In the genomic region with DNA sequence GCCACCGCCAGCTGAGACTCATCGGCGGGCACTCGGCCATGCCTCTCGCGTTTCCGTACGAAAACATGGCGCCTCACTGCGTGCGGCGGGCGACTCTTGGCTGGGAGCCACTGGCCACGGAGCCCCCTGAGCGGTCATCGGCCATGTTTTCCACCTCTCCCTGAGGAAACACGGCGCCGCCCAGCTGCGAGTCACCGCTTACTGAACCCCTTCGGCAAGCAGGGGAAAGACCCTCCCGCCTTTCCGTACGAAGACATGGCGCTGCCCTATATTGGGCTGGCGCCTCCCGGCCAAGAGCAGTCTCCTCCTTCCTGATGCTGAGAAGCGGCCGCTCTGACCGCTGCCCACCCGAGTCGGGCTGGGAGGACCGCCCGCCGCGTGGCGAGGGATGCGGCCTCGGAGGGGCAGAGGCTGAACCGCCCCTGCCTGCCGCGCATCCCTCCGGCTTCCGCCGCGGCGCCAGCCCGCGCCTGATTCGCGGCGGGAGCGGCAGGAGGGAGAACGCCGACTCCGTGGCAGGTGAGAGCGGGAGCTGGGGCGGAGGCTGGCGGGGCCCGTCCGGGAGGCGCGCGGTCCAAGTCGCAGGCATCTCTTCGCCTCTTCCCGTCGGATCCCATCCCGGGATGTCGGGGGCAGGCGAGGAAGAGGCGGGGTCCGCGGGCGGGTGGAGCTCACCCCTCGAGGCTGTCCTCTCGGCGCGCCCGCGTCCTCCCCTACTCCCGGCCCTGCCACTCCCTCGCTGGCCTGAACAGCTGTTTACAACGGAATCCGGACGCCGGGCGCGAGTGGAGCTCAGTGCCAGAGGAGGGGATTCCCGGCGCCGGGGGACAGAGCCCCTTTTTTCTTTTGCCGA, we compare ENCODE assay signal across 8 cellular contexts. TPM values are rescaled to one million over a fixed set of nuclear protein-coding genes. Genes with fewer than 3 reads are reported as not detected.
DNase-seq lines count a peak whose midpoint lies in the region; ATAC-seq and TF ChIP-seq lines count a peak whose summit lies in the region.

A gene with protein sequence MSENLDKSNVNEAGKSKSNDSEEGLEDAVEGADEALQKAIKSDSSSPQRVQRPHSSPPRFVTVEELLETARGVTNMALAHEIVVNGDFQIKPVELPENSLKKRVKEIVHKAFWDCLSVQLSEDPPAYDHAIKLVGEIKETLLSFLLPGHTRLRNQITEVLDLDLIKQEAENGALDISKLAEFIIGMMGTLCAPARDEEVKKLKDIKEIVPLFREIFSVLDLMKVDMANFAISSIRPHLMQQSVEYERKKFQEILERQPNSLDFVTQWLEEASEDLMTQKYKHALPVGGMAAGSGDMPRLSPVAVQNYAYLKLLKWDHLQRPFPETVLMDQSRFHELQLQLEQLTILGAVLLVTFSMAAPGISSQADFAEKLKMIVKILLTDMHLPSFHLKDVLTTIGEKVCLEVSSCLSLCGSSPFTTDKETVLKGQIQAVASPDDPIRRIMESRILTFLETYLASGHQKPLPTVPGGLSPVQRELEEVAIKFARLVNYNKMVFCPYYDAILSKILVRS (plus strand): TSS at position 299 of the 853 bp plus-strand sequence. CDS start 4,202 bp downstream, outside the sequence.

- H3K27me3 ChIP-seq in GM23338 (ENCODE audit: insufficient read depth) (no peaks in the 10 kb centered on the region), Karpas-422 (ENCODE audit: low read length) (no peaks in the 10 kb centered on the region)

- peak within 1 kb of the TSS; percentile 96 for H3K9ac ChIP-seq in Karpas-422 (ENCODE audit: low read length)

- peak; percentile 88 for ATAC-seq in GM23338
- ATAC-seq in natural killer cell treated with Interleukin-12 subunit alpha and Interleukin-12 subunit beta and Interleukin-15 and Interleukin-18, amount 100 ng/mL, for 72 hours: peak; percentile 92

- H3K79me2 ChIP-seq in GM23338 (replicated peaks; ENCODE audit: insufficient read depth): no peaks in the 10 kb centered on the region; the same call in none of the 2 replicates
- peaks cover 24% of the 10 kb centered on the region for H3K79me2 ChIP-seq in Karpas-422 (ENCODE audit: low read length)

- H3K4me3 ChIP-seq in GM23338 (peak within 1 kb of the TSS; percentile 82), Karpas-422 (ENCODE audit: low read length) (peak within 1 kb of the TSS; percentile 90), fibroblast of the aortic adventitia (ENCODE audit: low read depth, low read length) (peak within 1 kb of the TSS; percentile 94)

- H4K20me1 ChIP-seq in GM23338 (replicated peaks; ENCODE audit: insufficient read depth) (no peaks in the 10 kb centered on the region), Karpas-422 (ENCODE audit: insufficient read depth, low read depth, low read length) (no peaks in the 10 kb centered on the region)

- peak within 1 kb of the TSS; percentile 97 for H3K27ac Mint-ChIP-seq in GM23338
- peak within 1 kb of the TSS; percentile 94 to 97 for H3K27ac Mint-ChIP-seq in natural killer cell treated with Interleukin-12 subunit alpha and Interleukin-12 subunit beta and Interleukin-15 and Interleukin-18, amount 100 ng/mL, for 72 hours
- peak within 1 kb of the TSS; percentile 95 for H3K27ac Mint-ChIP-seq in stimulated activated naive CD8-positive, alpha-beta T cell treated with anti-CD3 and anti-CD28 coated beads, Interleukin-15, Interleukin-2, amounts not matched to agents 100 ng/mL and 50 ng/mL, for 24 hours

- peaks cover 12% of the 10 kb centered on the region for H3K4me1 Mint-ChIP-seq in GM23338
- peaks cover 16 to 17% of the 10 kb centered on the region in 2 donors for H3K4me1 Mint-ChIP-seq in natural killer cell treated with Interleukin-12 subunit alpha and Interleukin-12 subunit beta and Interleukin-15 and Interleukin-18, amount 100 ng/mL, for 72 hours (ENCODE audit: low read depth in 2 of 2)
- H3K4me1 Mint-ChIP-seq in stimulated activated naive CD8-positive, alpha-beta T cell treated with anti-CD3 and anti-CD28 coated beads, Interleukin-15, Interleukin-2, amounts not matched to agents 100 ng/mL and 50 ng/mL, for 24 hours (ENCODE audit: low read depth): peaks cover 50% of the 10 kb centered on the region

- peaks cover 9% of the 10 kb centered on the region for H3K27me3 Mint-ChIP-seq in GM23338 (ENCODE audit: insufficient read depth, low read depth, poor library complexity)
- peaks cover 5 to 10% of the 10 kb centered on the region in 2 donors for H3K27me3 Mint-ChIP-seq in natural killer cell treated with Interleukin-12 subunit alpha and Interleukin-12 subunit beta and Interleukin-15 and Interleukin-18, amount 100 ng/mL, for 72 hours
- H3K27me3 Mint-ChIP-seq in stimulated activated naive CD8-positive, alpha-beta T cell treated with anti-CD3 and anti-CD28 coated beads, Interleukin-15, Interleukin-2, amounts not matched to agents 100 ng/mL and 50 ng/mL, for 24 hours: peaks cover 5% of the 10 kb centered on the region

- POLR2A ChIA-PET in RWPE1 (lab: Yijun Ruan, JAX; ENCODE audit: low non-redundant PET): no interaction called here

- H3K36me3 ChIP-seq in GM23338 (ENCODE audit: insufficient read depth) (peaks cover 2% of the 10 kb centered on the region; the same call in 1 of the 2 replicates), Karpas-422 (ENCODE audit: insufficient read depth, low read length) (peaks cover 13% of the 10 kb centered on the region)

- H3K27ac ChIP-seq in GM23338 (ENCODE audit: low read depth): peak within 1 kb of the TSS; percentile 95
- peak within 1 kb of the TSS; percentile 97 for H3K27ac ChIP-seq in Karpas-422 (ENCODE audit: low read length)
- peak within 1 kb of the TSS; percentile 99 for H3K27ac ChIP-seq in RWPE1

- TF ChIP-seq CTCF in GM23338 (conservative IDR thresholded peaks at IDR 0.05; ENCODE audit: low read depth in 2 of 2) (peak in 1 of 2 experiments; percentile 23; a peak in 2 of 4 replicates), RWPE1 (conservative IDR thresholded peaks at IDR 0.05; ENCODE audit: low read depth) (no peak), fibroblast of the aortic adventitia (IDR thresholded peaks at IDR 0.05; ENCODE audit: insufficient read depth, low read length) (no peak)

- H3K36me3 Mint-ChIP-seq in GM23338 (ENCODE audit: low read depth): peaks cover 7% of the 10 kb centered on the region
- peaks cover 6% of the 10 kb centered on the region for H3K36me3 Mint-ChIP-seq in natural killer cell treated with Interleukin-12 subunit alpha and Interleukin-12 subunit beta and Interleukin-15 and Interleukin-18, amount 100 ng/mL, for 72 hours
- H3K36me3 Mint-ChIP-seq in stimulated activated naive CD8-positive, alpha-beta T cell treated with anti-CD3 and anti-CD28 coated beads, Interleukin-15, Interleukin-2, amounts not matched to agents 100 ng/mL and 50 ng/mL, for 24 hours (ENCODE audit: low read depth): peaks cover 14% of the 10 kb centered on the region

- H3F3A ChIP-seq in GM23338 (replicated peaks; ENCODE audit: low read depth): no peaks in the 10 kb centered on the region; the same call in 1 of the 2 replicates

- H3K9me3 Mint-ChIP-seq in GM23338: no peaks in the 10 kb centered on the region; the same call in 2 of the 3 replicates
- no peaks in the 10 kb centered on the region for H3K9me3 Mint-ChIP-seq in natural killer cell treated with Interleukin-12 subunit alpha and Interleukin-12 subunit beta and Interleukin-15 and Interleukin-18, amount 100 ng/mL, for 72 hours
- H3K9me3 Mint-ChIP-seq in stimulated activated naive CD8-positive, alpha-beta T cell treated with anti-CD3 and anti-CD28 coated beads, Interleukin-15, Interleukin-2, amounts not matched to agents 100 ng/mL and 50 ng/mL, for 24 hours: no peaks in the 10 kb centered on the region

- CTCF ChIA-PET in RWPE1 (lab: Yijun Ruan, JAX): interaction anchor here (0.6 to 0.9 kb wide), 4 partner anchors 24 to 154 kb away, joined by 3 to 7 read pairs (median 4); a partner anchor contains a TSS

- no peaks in the 10 kb centered on the region; the same call in 1 of the 2 replicates for H3K9me3 ChIP-seq in Karpas-422 (ENCODE audit: low read length)

- H3K4me3 Mint-ChIP-seq in GM23338: peak within 1 kb of the TSS; percentile 84
- peak within 1 kb of the TSS; percentile 94 for H3K4me3 Mint-ChIP-seq in natural killer cell treated with Interleukin-12 subunit alpha and Interleukin-12 subunit beta and Interleukin-15 and Interleukin-18, amount 100 ng/mL, for 72 hours
- H3K4me3 Mint-ChIP-seq in stimulated activated naive CD8-positive, alpha-beta T cell treated with anti-CD3 and anti-CD28 coated beads, Interleukin-15, Interleukin-2, amounts not matched to agents 100 ng/mL and 50 ng/mL, for 24 hours: peak within 1 kb of the TSS; percentile 88

- H3K9me2 ChIP-seq in GM23338 (ENCODE audit: insufficient read depth) (no peaks in the 10 kb centered on the region), Karpas-422 (replicated peaks; ENCODE audit: insufficient read depth, low read length) (no peaks in the 10 kb centered on the region)

- peak within 1 kb of the TSS; percentile 98 for H2AFZ ChIP-seq in GM23338
- peak within 1 kb of the TSS; percentile 74 for H2AFZ ChIP-seq in Karpas-422 (ENCODE audit: low read length)

- H3K4me2 ChIP-seq in GM23338: peak within 1 kb of the TSS; percentile 85
- H3K4me2 ChIP-seq in Karpas-422 (ENCODE audit: low read depth, low read length, poor library complexity, severe bottlenecking): peak within 1 kb of the TSS; percentile 83

- DNase-seq in EL: peak; percentile 94
- DNase-seq in GM23338 (ENCODE audit: low spot score): peak; percentile 95
- peak; percentile 90 for DNase-seq in Karpas-422
- peak; percentile 74 for DNase-seq in RWPE1 (ENCODE audit: low spot score)
- peak; percentile 74 for DNase-seq in activated T-helper 9 cell treated with anti-CD3 and anti-CD28 coated beads, Interleukin-2, amount 50 U/mL, for 16 hours (ENCODE audit: low read depth)
- peak; percentile 94 for DNase-seq in fibroblast of the aortic adventitia (ENCODE audit: low read depth)
- DNase-seq in natural killer cell treated with Interleukin-12 subunit alpha and Interleukin-12 subunit beta and Interleukin-15 and Interleukin-18, amount 100 ng/mL, for 72 hours (ENCODE audit: low spot score): peak; percentile 78

- H3K4me1 ChIP-seq in GM23338 (ENCODE audit: insufficient read depth): peaks cover 10% of the 10 kb centered on the region
- H3K4me1 ChIP-seq in Karpas-422 (ENCODE audit: low read length): peaks cover 46% of the 10 kb centered on the region

RNA-seq across cellular contexts. Expression of the gene that starts here (rescaled TPM):
- 24.9 and 39.0 TPM in 2 replicates for total RNA-seq in GM23338 (2014; rRNA removed; shearing (Covaris generic))
- 3.2 and 5.0 TPM in 2 replicates for polyA plus RNA-seq in GM23338 (2016; fragmentation: Nextera tagmentation; extraction: Ambion mirVana)
- total RNA-seq in Karpas-422 (2014; rRNA removed; shearing (Covaris generic); ENCODE audit: low replicate concordance): 20.9 and 23.7 TPM in 2 replicates
- total RNA-seq in fibroblast of the aortic adventitia (ENCODE audit: low replicate concordance): 25.4 and 44.4 TPM in 2 replicates
- total RNA-seq in natural killer cell treated with Interleukin-12 subunit alpha and Interleukin-12 subunit beta and Interleukin-15 and Interleukin-18, amount 100 ng/mL, for 72 hours: 10 to 100 TPM; 23.0 to 31.7 TPM

Comparison
In these comparisons a context has a peak if more than half of its experiments do, and no peak if none do; other contexts are left out.
1. Peak in every context shown above with its lines: DNase-seq, ATAC-seq, H3K4me3 ChIP-seq and H3K27ac ChIP-seq.